In the genomic region with DNA sequence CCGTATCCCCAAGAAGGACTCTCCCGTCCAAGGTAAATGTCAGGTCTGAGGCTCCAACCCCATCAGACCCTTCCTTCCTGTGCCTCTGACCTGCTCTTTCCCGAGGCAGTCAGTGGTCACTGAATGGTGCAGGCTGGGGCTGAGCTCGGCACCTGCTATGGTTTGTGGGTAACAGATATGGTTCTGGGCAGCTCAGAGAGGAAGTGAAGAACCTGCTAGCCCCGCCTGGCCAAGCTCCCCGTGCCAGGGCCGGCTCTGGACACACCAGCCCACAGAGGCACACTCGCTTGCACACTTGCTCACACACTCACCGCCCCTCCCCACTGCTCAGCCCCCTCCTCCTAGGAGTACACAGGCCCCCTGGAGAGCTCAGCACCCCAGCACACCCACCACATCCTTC, we compare ENCODE assay signal across 26 cellular contexts. TPM values are rescaled to one million over a fixed set of nuclear protein-coding genes. Genes with fewer than 3 reads are reported as not detected.
A peak's percentile ranks its signal among the peaks of the same experiment; 100 is the strongest.
DNase-seq lines count a peak whose midpoint lies in the region; ATAC-seq and TF ChIP-seq lines count a peak whose summit lies in the region.
"Had no signal": no experiment of that assay in that cellular context is flagged by ENCODE, and none has a peak within 500 bp of the region (broad histone marks: within the 10 kb centered on the region; RNA-seq: fewer than 3 reads in every experiment).

No MANE protein-coding gene starts in this region.

- POLR2A ChIA-PET in activated CD8-positive, alpha-beta T cell treated with anti-CD3 and anti-CD28 coated beads for 36 hours (lab: Charles Lee) = interaction anchor here (1.7 kb wide), 1 partner anchor 15 kb away, joined by 4 read pairs; no protein-coding TSS in a partner anchor

- H2AFZ ChIP-seq in Loucy (ENCODE audit: low read length) = peak overlapping the region; percentile 34; the same call in 1 of the 2 replicates

- H3K27ac ChIP-seq in CD4-positive, CD25-positive, alpha-beta regulatory T cell (ENCODE audit: insufficient read depth, low read length, poor library complexity, severe bottlenecking) = no peak overlapping the region
- H3K27ac ChIP-seq: ascending aorta, gastroesophageal sphincter, WERI-Rb-1 had no signal

- TF ChIP-seq CTCF in Loucy (conservative IDR thresholded peaks at IDR 0.05; ENCODE audit: low read length) = no peak
- TF ChIP-seq CTCF in activated CD8-positive, alpha-beta T cell treated with anti-CD3 and anti-CD28 coated beads for 36 hours (IDR thresholded peaks at IDR 0.05) = no peak

- no peak overlapping the region for H3K4me3 ChIP-seq in CD4-positive, CD25-positive, alpha-beta regulatory T cell (ENCODE audit: low read depth, low read length)
- H3K4me3 ChIP-seq in Loucy (ENCODE audit: low read length, poor library complexity, severe bottlenecking) = no peak overlapping the region
- H3K4me3 ChIP-seq: ascending aorta, gastroesophageal sphincter had no signal

- peak overlapping the region in 2 of 3 donors; percentile 14 to 52 for H3K27ac Mint-ChIP-seq in CD4-positive, CD25-positive, alpha-beta regulatory T cell
- peak overlapping the region; percentile 86 for H3K27ac Mint-ChIP-seq in activated CD8-positive, alpha-beta T cell treated with anti-CD3 and anti-CD28 coated beads for 36 hours
- H3K27ac Mint-ChIP-seq in natural killer cell treated with Interleukin-12 subunit alpha and Interleukin-12 subunit beta and Interleukin-15 and Interleukin-18, amount 100 ng/mL, for 72 hours = peak overlapping the region in 1 of 2 donors; percentile 90
- H3K27ac Mint-ChIP-seq: activated naive CD4-positive, alpha-beta T cell treated with anti-CD3 and anti-CD28 coated beads for 36 hours had no signal

- no peaks in the 10 kb centered on the region for H3K4me1 ChIP-seq in CD4-positive, CD25-positive, alpha-beta regulatory T cell (ENCODE audit: control insufficient read depth, insufficient read depth, low read length, poor library complexity, severe bottlenecking)
- H3K4me1 ChIP-seq in Loucy (ENCODE audit: insufficient read depth, low read length, poor library complexity, severe bottlenecking) = peaks cover 10% of the 10 kb centered on the region
- H3K4me1 ChIP-seq: ascending aorta had no signal

- H3K9me3 ChIP-seq in CD4-positive, CD25-positive, alpha-beta regulatory T cell (ENCODE audit: control insufficient read depth in 2 of 2, low read length in 2 of 2) = no peaks in the 10 kb centered on the region
- no peaks in the 10 kb centered on the region for H3K9me3 ChIP-seq in Loucy (ENCODE audit: insufficient read depth, low read depth, low read length)
- H3K9me3 ChIP-seq: ascending aorta, gastroesophageal sphincter had no signal

- ATAC-seq in CD4-positive, CD25-positive, alpha-beta regulatory T cell (ENCODE audit: low read depth in 2 of 2) = peak in 1 of 2 donors; percentile 13
- ATAC-seq in activated CD8-positive, alpha-beta T cell treated with anti-CD3 and anti-CD28 coated beads for 36 hours = peak; percentile 56
- ATAC-seq in natural killer cell treated with Interleukin-12 subunit alpha and Interleukin-12 subunit beta and Interleukin-15 and Interleukin-18, amount 100 ng/mL, for 72 hours = peak; percentile 79 to 80
- ATAC-seq: gastroesophageal sphincter; HCT116; naive thymus-derived CD4-positive, alpha-beta T cell; PC-3; sciatic nerve had no signal

- no peaks in the 10 kb centered on the region for H3K36me3 Mint-ChIP-seq in CD4-positive, CD25-positive, alpha-beta regulatory T cell
- H3K36me3 Mint-ChIP-seq in activated CD8-positive, alpha-beta T cell treated with anti-CD3 and anti-CD28 coated beads for 36 hours (ENCODE audit: low read depth) = no peaks in the 10 kb centered on the region
- no peaks in the 10 kb centered on the region for H3K36me3 Mint-ChIP-seq in natural killer cell treated with Interleukin-12 subunit alpha and Interleukin-12 subunit beta and Interleukin-15 and Interleukin-18, amount 100 ng/mL, for 72 hours
- H3K36me3 Mint-ChIP-seq: naive thymus-derived CD4-positive, alpha-beta T cell had no signal

- H3K27me3 Mint-ChIP-seq in CD4-positive, CD25-positive, alpha-beta regulatory T cell = peaks cover 6% of the 10 kb centered on the region
- H3K27me3 Mint-ChIP-seq in activated CD8-positive, alpha-beta T cell treated with anti-CD3 and anti-CD28 coated beads for 36 hours = no peaks in the 10 kb centered on the region
- peaks cover 0 to 2% of the 10 kb centered on the region in 2 donors for H3K27me3 Mint-ChIP-seq in natural killer cell treated with Interleukin-12 subunit alpha and Interleukin-12 subunit beta and Interleukin-15 and Interleukin-18, amount 100 ng/mL, for 72 hours
- H3K27me3 Mint-ChIP-seq: central memory CD8-positive, alpha-beta T cell; naive thymus-derived CD4-positive, alpha-beta T cell had no signal

- no peaks in the 10 kb centered on the region for H3K36me3 ChIP-seq in CD4-positive, CD25-positive, alpha-beta regulatory T cell (ENCODE audit: control insufficient read depth, insufficient read depth, low read length)
- no peaks in the 10 kb centered on the region for H3K36me3 ChIP-seq in Loucy (ENCODE audit: insufficient read depth, low read length)
- H3K36me3 ChIP-seq: ascending aorta, gastroesophageal sphincter, WERI-Rb-1 had no signal

- intact Hi-C loops in activated CD8-positive, alpha-beta T cell treated with anti-CD3 and anti-CD28 coated beads for 36 hours (cut with micrococcal nuclease) = no loop called here

- no peaks in the 10 kb centered on the region for H4K20me1 ChIP-seq in Loucy (ENCODE audit: insufficient read depth, low read length, poor library complexity, severe bottlenecking)

- DNase-seq in CD4-positive, CD25-positive, alpha-beta regulatory T cell = no peak
- no peak for DNase-seq in activated CD8-positive, alpha-beta T cell treated with anti-CD3 and anti-CD28 coated beads for 36 hours
- DNase-seq in natural killer cell treated with Interleukin-12 subunit alpha and Interleukin-12 subunit beta and Interleukin-15 and Interleukin-18, amount 100 ng/mL, for 72 hours (ENCODE audit: low spot score) = no peak
- DNase-seq in NCI-H2227 treated with DMSO at 0.1 percent for 48 hours (lab: John Stamatoyannopoulos, UW) (no peak), nucleus accumbens (lab: John Stamatoyannopoulos, UW) (no peak), iPS-NIHi11 (ENCODE audit: low spot score) (no peak)
- DNase-seq: activated CD4-positive, alpha-beta T cell treated with anti-CD3 and anti-CD28 coated beads, Interleukin-2, amount 50 U/mL, for 4 hours; activated naive CD4-positive, alpha-beta T cell treated with anti-CD3 and anti-CD28 coated beads for 36 hours; activated T-cell treated with anti-CD3 and anti-CD28 coated beads, Interleukin-2, amount 50 U/mL, for 1 hour; kidney glomerular epithelial cell; naive thymus-derived CD4-positive, alpha-beta T cell; NCI-H1436; NCI-H2171; NCI-H526; PC-3; stimulated activated CD4-positive, alpha-beta T cell treated with anti-CD3 and anti-CD28 coated beads, Interleukin-15, amount 100 ng/mL, for 24 hours; T-helper 1 cell; WERI-Rb-1 had no signal

- no peaks in the 10 kb centered on the region for H3K9me3 Mint-ChIP-seq in CD4-positive, CD25-positive, alpha-beta regulatory T cell
- no peaks in the 10 kb centered on the region for H3K9me3 Mint-ChIP-seq in activated CD8-positive, alpha-beta T cell treated with anti-CD3 and anti-CD28 coated beads for 36 hours
- no peaks in the 10 kb centered on the region for H3K9me3 Mint-ChIP-seq in natural killer cell treated with Interleukin-12 subunit alpha and Interleukin-12 subunit beta and Interleukin-15 and Interleukin-18, amount 100 ng/mL, for 72 hours
- H3K9me3 Mint-ChIP-seq: activated naive CD4-positive, alpha-beta T cell treated with anti-CD3 and anti-CD28 coated beads for 36 hours; central memory CD8-positive, alpha-beta T cell; naive thymus-derived CD4-positive, alpha-beta T cell had no signal

- H3K9me2 ChIP-seq in Loucy (replicated peaks; ENCODE audit: low read depth, low read length) = no peaks in the 10 kb centered on the region

- peak overlapping the region; percentile 6 for H3K4me2 ChIP-seq in Loucy (ENCODE audit: low read depth, low read length, poor library complexity, severe bottlenecking)

- H3K27me3 ChIP-seq in CD4-positive, CD25-positive, alpha-beta regulatory T cell (ENCODE audit: control insufficient read depth, insufficient read depth, low read length) = no peaks in the 10 kb centered on the region
- no peaks in the 10 kb centered on the region for H3K27me3 ChIP-seq in Loucy (ENCODE audit: insufficient read depth, low read length, poor library complexity, severe bottlenecking)
- H3K27me3 ChIP-seq: ascending aorta, gastroesophageal sphincter had no signal

- H3K9ac ChIP-seq in Loucy (ENCODE audit: low read depth, low read length, poor library complexity, severe bottlenecking) = no peak overlapping the region

- H3K79me2 ChIP-seq in Loucy (ENCODE audit: insufficient read depth, low read length) = no peaks in the 10 kb centered on the region

- H3F3A ChIP-seq in Loucy (ENCODE audit: low read depth) = no peaks in the 10 kb centered on the region

- CTCF ChIA-PET in activated CD8-positive, alpha-beta T cell treated with anti-CD3 and anti-CD28 coated beads for 36 hours (lab: Charles Lee) = interaction anchor here (1.6 to 2.8 kb wide), 2 partner anchors 15 to 19 kb away, joined by 7 to 10 read pairs; no protein-coding TSS in a partner anchor

- H3K4me1 Mint-ChIP-seq in CD4-positive, CD25-positive, alpha-beta regulatory T cell = peaks cover 0 to 17% (median 4%) of the 10 kb centered on the region in 4 donors
- peaks cover 13% of the 10 kb centered on the region for H3K4me1 Mint-ChIP-seq in activated CD8-positive, alpha-beta T cell treated with anti-CD3 and anti-CD28 coated beads for 36 hours (ENCODE audit: low read depth)
- H3K4me1 Mint-ChIP-seq in natural killer cell treated with Interleukin-12 subunit alpha and Interleukin-12 subunit beta and Interleukin-15 and Interleukin-18, amount 100 ng/mL, for 72 hours (ENCODE audit: low read depth in 2 of 2) = peaks cover 7 to 9% of the 10 kb centered on the region in 2 donors

- H3K4me3 Mint-ChIP-seq in CD4-positive, CD25-positive, alpha-beta regulatory T cell = no peak overlapping the region
- peak overlapping the region; percentile 27 for H3K4me3 Mint-ChIP-seq in activated CD8-positive, alpha-beta T cell treated with anti-CD3 and anti-CD28 coated beads for 36 hours
- peak overlapping the region; percentile 15 for H3K4me3 Mint-ChIP-seq in natural killer cell treated with Interleukin-12 subunit alpha and Interleukin-12 subunit beta and Interleukin-15 and Interleukin-18, amount 100 ng/mL, for 72 hours
- H3K4me3 Mint-ChIP-seq: activated naive CD4-positive, alpha-beta T cell treated with anti-CD3 and anti-CD28 coated beads for 36 hours; central memory CD8-positive, alpha-beta T cell had no signal

RNA-seq across cellular contexts. Expression of gene NCMAP, which starts 16.4 kb away (rescaled TPM):
- total RNA-seq in CD4-positive, CD25-positive, alpha-beta regulatory T cell = not detected
- polyA plus RNA-seq in CD4-positive, CD25-positive, alpha-beta regulatory T cell = under 1 TPM in 1 of 4 donors, not detected in 3; 0.34 TPM
- under 1 TPM; 0.11 to 0.20 TPM for total RNA-seq in activated CD8-positive, alpha-beta T cell treated with anti-CD3 and anti-CD28 coated beads for 36 hours
- total RNA-seq in natural killer cell treated with Interleukin-12 subunit alpha and Interleukin-12 subunit beta and Interleukin-15 and Interleukin-18, amount 100 ng/mL, for 72 hours = not detected
- total RNA-seq: ascending aorta, LHCN-M2, lung microvascular endothelial cell had no signal

Comparison
In these comparisons a context has a peak if more than half of its experiments do, and no peak if none do; other contexts are left out.
1. H3K4me3 Mint-ChIP-seq: peak in activated CD8-positive, alpha-beta T cell treated with anti-CD3 and anti-CD28 coated beads for 36 hours (single experiment) and natural killer cell treated with Interleukin-12 subunit alpha and Interleukin-12 subunit beta and Interleukin-15 and Interleukin-18, amount 100 ng/mL, for 72 hours (single experiment); none in CD4-positive, CD25-positive, alpha-beta regulatory T cell (0 of 4).